In the genomic region with DNA sequence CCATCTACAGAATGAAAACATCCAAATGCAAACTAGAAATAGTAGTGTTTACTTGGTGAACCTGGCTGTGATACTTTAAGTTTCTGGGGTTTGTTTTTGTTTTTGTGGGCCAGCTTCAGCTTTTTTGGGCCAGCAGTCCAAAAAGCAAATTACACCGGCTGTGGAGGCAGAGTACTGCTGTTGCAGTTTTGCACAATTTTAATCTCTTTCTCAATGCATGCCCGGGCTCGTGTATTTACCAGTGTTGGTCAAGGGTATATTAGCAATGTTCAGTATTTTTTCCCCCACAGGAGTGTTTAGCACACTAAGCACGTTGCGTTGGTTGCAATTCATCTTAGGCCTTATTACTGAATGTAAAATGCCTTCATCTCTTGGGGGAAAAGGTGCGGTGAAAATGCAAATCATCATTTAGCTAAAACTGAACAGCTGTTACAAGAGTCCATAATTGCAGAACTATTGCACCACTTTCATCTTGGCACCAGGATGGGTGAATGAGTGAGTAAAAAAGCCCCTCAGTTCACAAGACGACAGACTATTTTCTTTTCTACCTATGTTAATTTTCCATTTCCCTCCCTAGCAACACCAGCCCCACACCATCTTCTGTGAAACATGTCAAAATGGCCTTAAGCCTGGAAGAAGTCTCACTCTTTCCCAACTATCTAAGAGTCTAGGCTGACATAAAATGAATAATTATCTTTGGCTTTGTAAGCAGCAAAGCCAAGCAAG, we compare ENCODE assay signal across 8 cellular contexts. TPM values are rescaled to one million over a fixed set of nuclear protein-coding genes. Genes with fewer than 3 reads are reported as not detected.
DNase-seq lines count a peak whose midpoint lies in the region; ATAC-seq, FAIRE-seq and TF ChIP-seq lines count a peak whose summit lies in the region.

No MANE protein-coding gene starts in this region.

- no peaks in the 10 kb centered on the region for H3K9me3 ChIP-seq in A673 (ENCODE audit: low read depth, low read length, poor library complexity, severe bottlenecking)
- H3K9me3 ChIP-seq in WERI-Rb-1 (ENCODE audit: severe bottlenecking) = no peaks in the 10 kb centered on the region
- H3K9me3 ChIP-seq in psoas muscle = no peaks in the 10 kb centered on the region

- POLR2A ChIA-PET in A673 (lab: Charles Lee; ENCODE audit: low non-redundant PET) = no interaction called here

- ATAC-seq in psoas muscle = no peak
- ATAC-seq in GM18861 (IDR thresholded peaks at IDR 0.05; ENCODE audit: unreplicated experiment) = no peak

- no peak for TF ChIP-seq CTCF in A673 (conservative IDR thresholded peaks at IDR 0.05; ENCODE audit: low read depth, low read length)
- no peak for TF ChIP-seq CTCF in WERI-Rb-1 (IDR thresholded peaks at IDR 0.05; ENCODE audit: low read depth, low read length)
- no peak for TF ChIP-seq CTCF in fibroblast of the aortic adventitia (IDR thresholded peaks at IDR 0.05; ENCODE audit: insufficient read depth, low read length)
- no peak for TF ChIP-seq CTCF in psoas muscle (IDR thresholded peaks at IDR 0.05)

- WGBS in psoas muscle, 3 donors = 6 to 13% (median 7%) methylated on average over 7 of the region's 7 CpGs

- H3K27ac ChIP-seq in A673 (ENCODE audit: low read depth, low read length, poor library complexity, severe bottlenecking) = peak overlapping the region; percentile 85
- H3K27ac ChIP-seq in WERI-Rb-1 = peak overlapping the region; percentile 93
- H3K27ac ChIP-seq in psoas muscle = peak overlapping the region; percentile 96

- no peak for DNase-seq in A673 (ENCODE audit: low spot score)
- no peak for DNase-seq in GM12892 (ENCODE audit: insufficient read length)
- no peak for DNase-seq in WERI-Rb-1
- DNase-seq in fibroblast of the aortic adventitia (ENCODE audit: low read depth) = peak; percentile 56
- DNase-seq in psoas muscle = no peak
- DNase-seq in activated CD8-positive, alpha-beta memory T cell treated with anti-CD3 and anti-CD28 coated beads for 24 hours = no peak
- no peak for DNase-seq in HTR-8/SVneo (ENCODE audit: insufficient read length, low spot score)

- no peak for TF ChIP-seq POLR2A in GM12892 (IDR thresholded peaks at IDR 0.05; ENCODE audit: low read depth, low read length)

- H3K36me3 ChIP-seq in A673 (ENCODE audit: insufficient read depth, low read length, poor library complexity, severe bottlenecking) (no peaks in the 10 kb centered on the region), WERI-Rb-1 (no peaks in the 10 kb centered on the region; the same call in 1 of the 2 replicates), psoas muscle (ENCODE audit: insufficient read depth in 1 of 2, low read depth in 1 of 2) (no peaks in the 10 kb centered on the region)

- peaks cover 6% of the 10 kb centered on the region for H3K4me1 ChIP-seq in A673 (ENCODE audit: insufficient read depth, low read length, poor library complexity, severe bottlenecking)
- peaks cover 41% of the 10 kb centered on the region for H3K4me1 ChIP-seq in psoas muscle

- H3K27me3 ChIP-seq in A673 (replicated peaks; ENCODE audit: insufficient read depth, low read depth, low read length, poor library complexity) = no peaks in the 10 kb centered on the region
- no peaks in the 10 kb centered on the region for H3K27me3 ChIP-seq in WERI-Rb-1 (ENCODE audit: insufficient read depth, low read depth, severe bottlenecking)
- H3K27me3 ChIP-seq in psoas muscle (ENCODE audit: insufficient read depth in 3 of 3, low read length in 2 of 3) = no peaks in the 10 kb centered on the region

- H3K4me3 ChIP-seq in A673 (ENCODE audit: low read depth, low read length, poor library complexity, severe bottlenecking) (peak overlapping the region; percentile 74), WERI-Rb-1 (ENCODE audit: low read depth, low read length) (peak overlapping the region; percentile 98), fibroblast of the aortic adventitia (ENCODE audit: low read depth, low read length) (peak overlapping the region; percentile 90), psoas muscle (peak overlapping the region; percentile 86)

- intact Hi-C loops in A673 (cut with micrococcal nuclease; ENCODE audit: unreplicated experiment) = no loop called here
- intact Hi-C loops in psoas muscle (cut with DNase I) = loop anchor here (1.0 to 5.0 kb wide), 3 partner anchors 36 to 44 kb away; a partner anchor contains a TSS

- BruUV-seq in A673 (replicated peaks; lab: Mats Ljungman, UMichigan) = no TSS peak

- FAIRE-seq in GM12892 (lab: Jason Lieb, UNC) (peak; percentile 86), HTR-8/SVneo (lab: Jason Lieb, UNC) (no peak)

- CTCF ChIA-PET in A673 (lab: Charles Lee) = no interaction called here

RNA-seq across cellular contexts. Expression of a gene that starts 1.8 kb away (rescaled TPM):
- total RNA-seq in A673 (2021) = 13.4 and 17.7 TPM in 2 replicates
- 5.6 TPM for polyA plus RNA-seq in GM12892 (2012; ENCODE audit: missing spikeins)
- 16.4 and 22.2 TPM in 2 replicates for total RNA-seq in fibroblast of the aortic adventitia (ENCODE audit: low replicate concordance)
- total RNA-seq in psoas muscle = 10 to 100 TPM; 18.0 to 23.3 (median 20.2) TPM
- polyA plus RNA-seq in psoas muscle = 1 to 10 TPM; 2.6 to 6.9 (median 3.5) TPM

RNA-seq across cellular contexts. Expression of a gene that starts 41.6 kb away (rescaled TPM):
- total RNA-seq in A673 (2021) (32.2 and 33.5 TPM in 2 replicates), fibroblast of the aortic adventitia (ENCODE audit: low replicate concordance) (36.7 and 78.7 TPM in 2 replicates), psoas muscle (10 to 100 TPM; 28.1 to 49.9 (median 37.8) TPM)
- 29.5 TPM for polyA plus RNA-seq in GM12892 (2012; ENCODE audit: missing spikeins)
- 10 to 100 TPM; 34.1 to 64.6 (median 43.4) TPM for polyA plus RNA-seq in psoas muscle
